ENCODE assay signal across 1 cellular context in genomic region chr19:2168619-2169424, GRCh38.
TF ChIP-seq lines count a peak whose summit lies in the region.

No MANE protein-coding gene starts in this region.

TF ChIP-seq in HEK293, 187 proteins besides CTCF, POLR2A, EP300 and RAD21 (continued from another document):
- TF ChIP-seq ZBTB7A (tag by site-specific recombination; IDR thresholded peaks at IDR 0.05; ENCODE audit: low read depth) (0 out of 2 replicates have a peak, but pooled peaks have one; percentile 43), ZSCAN30 (tag by site-specific recombination; IDR thresholded peaks at IDR 0.05) (peak; percentile 97), ZNF544 (tag by site-specific recombination; IDR thresholded peaks at IDR 0.05) (no peak), ZFHX2 (tag by site-specific recombination; conservative IDR thresholded peaks at IDR 0.05) (peak; percentile 99), ZNF560 (tag by site-specific recombination; IDR thresholded peaks at IDR 0.05; ENCODE audit: borderline replicate concordance) (no peak), ZNF311 (tag by site-specific recombination; IDR thresholded peaks at IDR 0.05; ENCODE audit: borderline replicate concordance) (no peak), ZNF707 (tag by site-specific recombination; IDR thresholded peaks at IDR 0.05) (no peak), ZNF670 (tag by site-specific recombination; IDR thresholded peaks at IDR 0.05; ENCODE audit: low read depth) (no peak), ZNF600 (tag by site-specific recombination; IDR thresholded peaks at IDR 0.05) (peak; percentile 89), EGR2 (tag by site-specific recombination; IDR thresholded peaks at IDR 0.05; ENCODE audit: low read depth) (peak; percentile 98), KLF1 (tag by site-specific recombination; IDR thresholded peaks at IDR 0.05) (peak; percentile 96), ZNF391 (tag by site-specific recombination; IDR thresholded peaks at IDR 0.05; ENCODE audit: borderline replicate concordance, low read depth) (peak; percentile 13; the same call in 1 of the 2 replicates), ZSCAN5A (tag by site-specific recombination; IDR thresholded peaks at IDR 0.05) (no peak), ZBTB21 (tag by site-specific recombination; IDR thresholded peaks at IDR 0.05) (no peak), ZNF704 (tag by site-specific recombination; IDR thresholded peaks at IDR 0.05) (no peak), ZBTB26 (tag by site-specific recombination; optimal IDR thresholded peaks at IDR 0.05) (peak; percentile 5), SP3 (tag by site-specific recombination; IDR thresholded peaks at IDR 0.05) (peak; percentile 92)
- TF ChIP-seq, protein P1, sequence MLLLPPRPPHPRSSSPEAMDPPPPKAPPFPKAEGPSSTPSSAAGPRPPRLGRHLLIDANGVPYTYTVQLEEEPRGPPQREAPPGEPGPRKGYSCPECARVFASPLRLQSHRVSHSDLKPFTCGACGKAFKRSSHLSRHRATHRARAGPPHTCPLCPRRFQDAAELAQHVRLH (tag by site-specific recombination; IDR thresholded peaks at IDR 0.05): no peak
